ENCODE assay signal across 1 cellular context in the genomic region with DNA sequence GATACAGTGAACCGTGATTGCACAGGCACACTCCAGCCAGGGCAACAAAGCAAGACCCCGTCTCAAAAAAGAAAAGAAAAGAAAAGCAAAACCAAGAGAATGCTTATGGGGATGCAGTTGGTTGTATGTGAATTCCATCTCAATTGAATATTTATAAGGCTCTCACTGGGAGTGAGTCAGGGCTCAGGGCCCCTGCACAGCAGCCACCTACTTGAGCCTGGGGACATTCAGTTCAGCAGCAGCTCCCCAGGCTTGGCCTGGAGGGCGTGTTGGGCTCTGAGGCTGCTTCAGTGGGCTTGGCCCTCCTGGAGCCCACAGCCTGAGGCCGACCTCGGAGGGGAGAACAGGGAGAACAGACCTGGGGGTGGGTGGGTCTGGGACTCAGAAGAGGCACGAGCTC.
TF ChIP-seq lines count a peak whose summit lies in the region.

No MANE protein-coding gene starts in this region.

TF ChIP-seq in GM23338, 12 proteins besides CTCF, POLR2A, EP300 and RAD21 (continued from another document):
- TF ChIP-seq, protein P1, sequence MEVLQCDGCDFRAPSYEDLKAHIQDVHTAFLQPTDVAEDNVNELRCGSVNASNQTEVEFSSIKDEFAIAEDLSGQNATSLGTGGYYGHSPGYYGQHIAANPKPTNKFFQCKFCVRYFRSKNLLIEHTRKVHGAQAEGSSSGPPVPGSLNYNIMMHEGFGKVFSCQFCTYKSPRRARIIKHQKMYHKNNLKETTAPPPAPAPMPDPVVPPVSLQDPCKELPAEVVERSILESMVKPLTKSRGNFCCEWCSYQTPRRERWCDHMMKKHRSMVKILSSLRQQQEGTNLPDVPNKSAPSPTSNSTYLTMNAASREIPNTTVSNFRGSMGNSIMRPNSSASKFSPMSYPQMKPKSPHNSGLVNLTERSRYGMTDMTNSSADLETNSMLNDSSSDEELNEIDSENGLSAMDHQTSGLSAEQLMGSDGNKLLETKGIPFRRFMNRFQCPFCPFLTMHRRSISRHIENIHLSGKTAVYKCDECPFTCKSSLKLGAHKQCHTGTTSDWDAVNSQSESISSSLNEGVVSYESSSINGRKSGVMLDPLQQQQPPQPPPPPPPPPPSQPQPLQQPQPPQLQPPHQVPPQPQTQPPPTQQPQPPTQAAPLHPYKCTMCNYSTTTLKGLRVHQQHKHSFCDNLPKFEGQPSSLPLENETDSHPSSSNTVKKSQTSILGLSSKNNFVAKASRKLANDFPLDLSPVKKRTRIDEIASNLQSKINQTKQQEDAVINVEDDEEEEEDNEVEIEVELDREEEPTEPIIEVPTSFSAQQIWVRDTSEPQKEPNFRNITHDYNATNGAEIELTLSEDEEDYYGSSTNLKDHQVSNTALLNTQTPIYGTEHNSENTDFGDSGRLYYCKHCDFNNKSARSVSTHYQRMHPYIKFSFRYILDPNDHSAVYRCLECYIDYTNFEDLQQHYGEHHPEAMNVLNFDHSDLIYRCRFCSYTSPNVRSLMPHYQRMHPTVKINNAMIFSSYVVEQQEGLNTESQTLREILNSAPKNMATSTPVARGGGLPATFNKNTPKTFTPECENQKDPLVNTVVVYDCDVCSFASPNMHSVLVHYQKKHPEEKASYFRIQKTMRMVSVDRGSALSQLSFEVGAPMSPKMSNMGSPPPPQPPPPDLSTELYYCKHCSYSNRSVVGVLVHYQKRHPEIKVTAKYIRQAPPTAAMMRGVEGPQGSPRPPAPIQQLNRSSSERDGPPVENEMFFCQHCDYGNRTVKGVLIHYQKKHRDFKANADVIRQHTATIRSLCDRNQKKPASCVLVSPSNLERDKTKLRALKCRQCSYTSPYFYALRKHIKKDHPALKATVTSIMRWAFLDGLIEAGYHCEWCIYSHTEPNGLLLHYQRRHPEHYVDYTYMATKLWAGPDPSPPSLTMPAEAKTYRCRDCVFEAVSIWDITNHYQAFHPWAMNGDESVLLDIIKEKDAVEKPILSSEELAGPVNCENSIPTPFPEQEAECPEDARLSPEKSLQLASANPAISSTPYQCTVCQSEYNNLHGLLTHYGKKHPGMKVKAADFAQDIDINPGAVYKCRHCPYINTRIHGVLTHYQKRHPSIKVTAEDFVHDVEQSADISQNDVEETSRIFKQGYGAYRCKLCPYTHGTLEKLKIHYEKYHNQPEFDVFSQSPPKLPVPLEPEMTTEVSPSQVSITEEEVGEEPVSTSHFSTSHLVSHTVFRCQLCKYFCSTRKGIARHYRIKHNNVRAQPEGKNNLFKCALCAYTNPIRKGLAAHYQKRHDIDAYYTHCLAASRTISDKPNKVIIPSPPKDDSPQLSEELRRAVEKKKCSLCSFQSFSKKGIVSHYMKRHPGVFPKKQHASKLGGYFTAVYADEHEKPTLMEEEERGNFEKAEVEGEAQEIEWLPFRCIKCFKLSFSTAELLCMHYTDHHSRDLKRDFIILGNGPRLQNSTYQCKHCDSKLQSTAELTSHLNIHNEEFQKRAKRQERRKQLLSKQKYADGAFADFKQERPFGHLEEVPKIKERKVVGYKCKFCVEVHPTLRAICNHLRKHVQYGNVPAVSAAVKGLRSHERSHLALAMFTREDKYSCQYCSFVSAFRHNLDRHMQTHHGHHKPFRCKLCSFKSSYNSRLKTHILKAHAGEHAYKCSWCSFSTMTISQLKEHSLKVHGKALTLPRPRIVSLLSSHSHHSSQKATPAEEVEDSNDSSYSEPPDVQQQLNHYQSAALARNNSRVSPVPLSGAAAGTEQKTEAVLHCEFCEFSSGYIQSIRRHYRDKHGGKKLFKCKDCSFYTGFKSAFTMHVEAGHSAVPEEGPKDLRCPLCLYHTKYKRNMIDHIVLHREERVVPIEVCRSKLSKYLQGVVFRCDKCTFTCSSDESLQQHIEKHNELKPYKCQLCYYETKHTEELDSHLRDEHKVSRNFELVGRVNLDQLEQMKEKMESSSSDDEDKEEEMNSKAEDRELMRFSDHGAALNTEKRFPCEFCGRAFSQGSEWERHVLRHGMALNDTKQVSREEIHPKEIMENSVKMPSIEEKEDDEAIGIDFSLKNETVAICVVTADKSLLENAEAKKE (CRISPR knock-in tag; IDR thresholded peaks at IDR 0.05) = no peak
- no peak for TF ChIP-seq REST (IDR thresholded peaks at IDR 0.05; ENCODE audit: unreplicated experiment)
- no peak for TF ChIP-seq ZNF114 (CRISPR knock-in tag; IDR thresholded peaks at IDR 0.05)
- TF ChIP-seq EZH2phosphoT487 (IDR thresholded peaks at IDR 0.05; ENCODE audit: unreplicated experiment) = no peak
- no peak for TF ChIP-seq CREB1 (CRISPR knock-in tag; IDR thresholded peaks at IDR 0.05; ENCODE audit: low read depth)
- TF ChIP-seq NANOG (IDR thresholded peaks at IDR 0.05; ENCODE audit: borderline replicate concordance) = no peak
